1 cellular context compared by ENCODE assay signal in the genomic region with DNA sequence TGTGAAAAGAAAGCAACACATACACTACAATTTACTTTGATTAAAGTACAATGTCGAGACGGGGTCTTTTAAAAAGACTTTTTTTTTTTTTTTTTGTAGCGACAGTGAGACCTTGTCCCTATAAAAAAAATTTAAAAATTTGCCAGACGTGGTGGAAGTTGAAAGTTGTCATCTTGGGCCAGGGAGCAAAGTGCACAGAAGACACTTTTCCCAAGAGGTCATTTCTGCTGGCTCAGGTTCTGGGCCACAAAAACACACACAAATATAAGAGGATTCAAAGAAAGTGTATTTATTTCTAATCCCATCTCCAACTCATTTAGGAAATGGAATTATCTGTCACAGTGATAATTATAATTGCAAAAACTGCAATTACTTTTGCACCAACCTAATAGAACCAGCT.
TF ChIP-seq lines count a peak whose summit lies in the region.

No MANE protein-coding gene starts in this region.

TF ChIP-seq in HepG2, 621 proteins besides CTCF, POLR2A, EP300 and RAD21:
- TF ChIP-seq SATB2 (CRISPR knock-in tag; IDR thresholded peaks at IDR 0.05) (no peak), ZNF33B (CRISPR knock-in tag; IDR thresholded peaks at IDR 0.05) (no peak), HNF4A (CRISPR knock-in tag; IDR thresholded peaks at IDR 0.05) (peak; percentile 17; the same call in 1 of the 2 replicates), PBX3 (CRISPR knock-in tag; IDR thresholded peaks at IDR 0.05; ENCODE audit: borderline replicate concordance) (no peak), ZNF468 (CRISPR knock-in tag; IDR thresholded peaks at IDR 0.05) (no peak), STAT5B (CRISPR knock-in tag; IDR thresholded peaks at IDR 0.05) (no peak), RBAK (CRISPR knock-in tag; IDR thresholded peaks at IDR 0.05) (no peak), MAFK (conservative IDR thresholded peaks at IDR 0.05 in 1 of 2, IDR thresholded peaks at IDR 0.05 in 1 of 2; ENCODE audit: low read length in 2 of 2) (0 out of 4 replicates have a peak, but pooled peaks of 1 of the 2 experiments have one; percentile 1), ZNF382 (CRISPR knock-in tag; IDR thresholded peaks at IDR 0.05; ENCODE audit: borderline replicate concordance) (no peak), FOXJ3 (CRISPR knock-in tag; IDR thresholded peaks at IDR 0.05; ENCODE audit: borderline replicate concordance) (no peak), WIZ (CRISPR knock-in tag; IDR thresholded peaks at IDR 0.05) (no peak), KAT7 (CRISPR knock-in tag; IDR thresholded peaks at IDR 0.05; ENCODE audit: borderline replicate concordance) (no peak), DZIP1 (CRISPR knock-in tag; IDR thresholded peaks at IDR 0.05) (no peak), ERF (CRISPR knock-in tag; IDR thresholded peaks at IDR 0.05) (0 out of 2 replicates have a peak, but pooled peaks have one; percentile 10), NCOA5 (CRISPR knock-in tag; IDR thresholded peaks at IDR 0.05) (no peak), ZNF572 (CRISPR knock-in tag; IDR thresholded peaks at IDR 0.05) (no peak), REPIN1 (CRISPR knock-in tag; IDR thresholded peaks at IDR 0.05; ENCODE audit: borderline replicate concordance, low read depth) (no peak), KDM1A (CRISPR knock-in tag; IDR thresholded peaks at IDR 0.05) (no peak)
- TF ChIP-seq, protein P1, sequence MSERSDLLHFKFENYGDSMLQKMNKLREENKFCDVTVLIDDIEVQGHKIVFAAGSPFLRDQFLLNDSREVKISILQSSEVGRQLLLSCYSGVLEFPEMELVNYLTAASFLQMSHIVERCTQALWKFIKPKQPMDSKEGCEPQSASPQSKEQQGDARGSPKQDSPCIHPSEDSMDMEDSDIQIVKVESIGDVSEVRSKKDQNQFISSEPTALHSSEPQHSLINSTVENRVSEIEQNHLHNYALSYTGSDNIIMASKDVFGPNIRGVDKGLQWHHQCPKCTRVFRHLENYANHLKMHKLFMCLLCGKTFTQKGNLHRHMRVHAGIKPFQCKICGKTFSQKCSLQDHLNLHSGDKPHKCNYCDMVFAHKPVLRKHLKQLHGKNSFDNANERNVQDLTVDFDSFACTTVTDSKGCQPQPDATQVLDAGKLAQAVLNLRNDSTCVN (CRISPR knock-in tag; IDR thresholded peaks at IDR 0.05; ENCODE audit: borderline replicate concordance): no peak
- TF ChIP-seq, protein P2, sequence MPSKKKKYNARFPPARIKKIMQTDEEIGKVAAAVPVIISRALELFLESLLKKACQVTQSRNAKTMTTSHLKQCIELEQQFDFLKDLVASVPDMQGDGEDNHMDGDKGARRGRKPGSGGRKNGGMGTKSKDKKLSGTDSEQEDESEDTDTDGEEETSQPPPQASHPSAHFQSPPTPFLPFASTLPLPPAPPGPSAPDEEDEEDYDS (CRISPR knock-in tag; IDR thresholded peaks at IDR 0.05): no peak
- TF ChIP-seq, protein P3, sequence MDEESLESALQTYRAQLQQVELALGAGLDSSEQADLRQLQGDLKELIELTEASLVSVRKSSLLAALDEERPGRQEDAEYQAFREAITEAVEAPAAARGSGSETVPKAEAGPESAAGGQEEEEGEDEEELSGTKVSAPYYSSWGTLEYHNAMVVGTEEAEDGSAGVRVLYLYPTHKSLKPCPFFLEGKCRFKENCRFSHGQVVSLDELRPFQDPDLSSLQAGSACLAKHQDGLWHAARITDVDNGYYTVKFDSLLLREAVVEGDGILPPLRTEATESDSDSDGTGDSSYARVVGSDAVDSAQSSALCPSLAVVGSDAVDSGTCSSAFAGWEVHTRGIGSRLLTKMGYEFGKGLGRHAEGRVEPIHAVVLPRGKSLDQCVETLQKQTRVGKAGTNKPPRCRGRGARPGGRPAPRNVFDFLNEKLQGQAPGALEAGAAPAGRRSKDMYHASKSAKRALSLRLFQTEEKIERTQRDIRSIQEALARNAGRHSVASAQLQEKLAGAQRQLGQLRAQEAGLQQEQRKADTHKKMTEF (CRISPR knock-in tag; IDR thresholded peaks at IDR 0.05): no peak
